1 cellular context compared by ENCODE assay signal in genomic region chr2:119005565-119005964, GRCh38.
TF ChIP-seq lines count a peak whose summit lies in the region.

No MANE protein-coding gene starts in this region.

TF ChIP-seq in HepG2, 621 proteins besides CTCF, POLR2A, EP300 and RAD21 (continued from another document):
- no peak for TF ChIP-seq BATF2 (CRISPR knock-in tag; IDR thresholded peaks at IDR 0.05)
- no peak for TF ChIP-seq NFAT5 (CRISPR knock-in tag; IDR thresholded peaks at IDR 0.05)
- no peak for TF ChIP-seq ZGPAT (CRISPR knock-in tag; IDR thresholded peaks at IDR 0.05)
